Comparison of ENCODE assay signal across 2 cellular contexts in genomic region chr13:42959615-42960014, GRCh38.
A peak's percentile ranks its signal among the peaks of the same experiment; 100 is the strongest.
TF ChIP-seq lines count a peak whose summit lies in the region.

No MANE protein-coding gene starts in this region.

TF ChIP-seq in HepG2, 621 proteins besides CTCF, POLR2A, EP300 and RAD21:
- TF ChIP-seq ZNF580 (CRISPR knock-in tag; IDR thresholded peaks at IDR 0.05; ENCODE audit: borderline replicate concordance, low read depth) (no peak), MAFK (conservative IDR thresholded peaks at IDR 0.05 in 1 of 2, IDR thresholded peaks at IDR 0.05 in 1 of 2; ENCODE audit: low read length in 2 of 2) (peak in 1 of 2 experiments; percentile 33; a peak in 1 of 4 replicates), MAFF (IDR thresholded peaks at IDR 0.05; ENCODE audit: low read depth, low read length) (0 out of 2 replicates have a peak, but pooled peaks have one; percentile 3)

TF ChIP-seq in K562, 482 proteins besides CTCF, POLR2A, EP300 and RAD21:
- TF ChIP-seq ZNF316 (IDR thresholded peaks at IDR 0.05) = peak; percentile 28; the same call in 1 of the 2 replicates
- TF ChIP-seq ZNF143 (CRISPR knock-in tag; IDR thresholded peaks at IDR 0.05) = no peak
- TF ChIP-seq C11orf30 (IDR thresholded peaks at IDR 0.05; ENCODE audit: low read depth) = 0 out of 2 replicates have a peak, but pooled peaks have one; percentile 25
TF ChIP-seq in K562: peak in this region for 2.
